In genomic region chr16:78892925-78893324, GRCh38 we compare ENCODE assay signal across 17 cellular contexts.
"Had no signal": no experiment of that assay in that cellular context is flagged by ENCODE, and none has a peak within 500 bp of the region (broad histone marks: within the 10 kb centered on the region; RNA-seq: fewer than 3 reads in every experiment).

No MANE protein-coding gene starts in this region.

- H3K27me3 Mint-ChIP-seq: activated naive CD8-positive, alpha-beta T cell; brain had no signal

- DNase-seq: activated gamma-delta T cell treated with Interleukin-2 at 50 U/mL for 16 hours; activated T-cell treated with anti-CD3 and anti-CD28 coated beads for 4 hours; central memory CD4-positive, alpha-beta T cell; effector CD4-positive, alpha-beta T cell; esophagus squamous epithelium; islet precursor cell; mammary epithelial cell; naive thymus-derived CD4-positive, alpha-beta T cell; sigmoid colon; spleen; stimulated activated CD4-positive, alpha-beta T cell treated with anti-CD3 and anti-CD28 coated beads, Interleukin-2, amount 100 ng/mL, for 24 hours; stomach; T-helper 9 cell; testis; upper lobe of left lung had no signal

- H3K4me3 Mint-ChIP-seq: activated naive CD8-positive, alpha-beta T cell; brain had no signal

- H3K27ac Mint-ChIP-seq: brain had no signal

- H3K36me3 Mint-ChIP-seq: brain had no signal
